Comparison of ENCODE assay signal across 19 cellular contexts in genomic region chr9:114342755-114343440, GRCh38. TPM values are rescaled to one million over a fixed set of nuclear protein-coding genes. Genes with fewer than 3 reads are reported as not detected.
DNase-seq lines count a peak whose midpoint lies in the region; ATAC-seq and TF ChIP-seq lines count a peak whose summit lies in the region.
"Had no signal": no experiment of that assay in that cellular context is flagged by ENCODE, and none has a peak within 500 bp of the region (broad histone marks: within the 10 kb centered on the region; RNA-seq: fewer than 3 reads in every experiment).

No MANE protein-coding gene starts in this region.

- ATAC-seq in stimulated activated naive CD8-positive, alpha-beta T cell treated with anti-CD3 and anti-CD28 coated beads, Interleukin-15, Interleukin-2, amounts not matched to agents 100 U/mL and 50 U/mL, for 24 hours = no peak
- ATAC-seq in activated naive CD4-positive, alpha-beta T cell treated with anti-CD3 and anti-CD28 coated beads, Interleukin-2, amount 50 U/mL, for 72 hours = no peak
- ATAC-seq in upper lobe of right lung (no peak), GM21576 (IDR thresholded peaks at IDR 0.05; ENCODE audit: unreplicated experiment) (no peak)

- H3K4me3 Mint-ChIP-seq in stimulated activated naive CD8-positive, alpha-beta T cell treated with anti-CD3 and anti-CD28 coated beads, Interleukin-15, Interleukin-2, amounts not matched to agents 100 ng/mL and 50 ng/mL, for 24 hours = no peak overlapping the region

- DNase-seq in stimulated activated naive CD8-positive, alpha-beta T cell treated with anti-CD3 and anti-CD28 coated beads, Interleukin-15, Interleukin-2, amounts not matched to agents 100 U/mL and 50 U/mL, for 24 hours = no peak
- no peak for DNase-seq in activated naive CD4-positive, alpha-beta T cell treated with anti-CD3 and anti-CD28 coated beads, Interleukin-2, amount 50 U/mL, for 72 hours (ENCODE audit: low spot score in 2 of 2)
- DNase-seq in upper lobe of right lung = peak; percentile 15
- no peak for DNase-seq in brain microvascular endothelial cell
- DNase-seq in NOMO-1 treated with DMSO at 0.1 percent for 48 hours (lab: John Stamatoyannopoulos, UW; ENCODE audit: unreplicated experiment) = no peak
- DNase-seq: activated CD4-positive, alpha-beta T cell treated with anti-CD3 and anti-CD28 coated beads, Interleukin-2, amount 50 U/mL, for 1 hour; COR-L47; esophagus squamous epithelium; NCI-H1048; NCI-H2029; NCI-H446 treated with DMSO at 0.1 percent for 48 hours; nucleus accumbens had no signal

- peaks cover 89% of the 10 kb centered on the region for H3K36me3 Mint-ChIP-seq in stimulated activated naive CD8-positive, alpha-beta T cell treated with anti-CD3 and anti-CD28 coated beads, Interleukin-15, Interleukin-2, amounts not matched to agents 100 ng/mL and 50 ng/mL, for 24 hours (ENCODE audit: low read depth)
- H3K36me3 Mint-ChIP-seq in activated naive CD4-positive, alpha-beta T cell treated with anti-CD3 and anti-CD28 coated beads, Interleukin-2, amount 50 U/mL, for 72 hours = peaks cover 31 to 33% of the 10 kb centered on the region in 2 donors

- H3K9me3 Mint-ChIP-seq in stimulated activated naive CD8-positive, alpha-beta T cell treated with anti-CD3 and anti-CD28 coated beads, Interleukin-15, Interleukin-2, amounts not matched to agents 100 ng/mL and 50 ng/mL, for 24 hours = no peaks in the 10 kb centered on the region
- H3K9me3 Mint-ChIP-seq in activated naive CD4-positive, alpha-beta T cell treated with anti-CD3 and anti-CD28 coated beads, Interleukin-2, amount 50 U/mL, for 72 hours = no peaks in the 10 kb centered on the region

- intact Hi-C loops in upper lobe of right lung (cut with DNase I) = no loop called here

- peaks cover 38% of the 10 kb centered on the region for H3K4me1 Mint-ChIP-seq in stimulated activated naive CD8-positive, alpha-beta T cell treated with anti-CD3 and anti-CD28 coated beads, Interleukin-15, Interleukin-2, amounts not matched to agents 100 ng/mL and 50 ng/mL, for 24 hours (ENCODE audit: low read depth)

- H3K27me3 ChIP-seq in muscle layer of colon (ENCODE audit: control insufficient read depth in 1 of 2, insufficient read depth in 2 of 2, low read length in 2 of 2) (no peaks in the 10 kb centered on the region), upper lobe of right lung (no peaks in the 10 kb centered on the region), brain microvascular endothelial cell (replicated peaks) (no peaks in the 10 kb centered on the region)
- H3K27me3 ChIP-seq: esophagus squamous epithelium, tibial nerve had no signal

- no peak overlapping the region for H3K9ac ChIP-seq in muscle layer of colon (ENCODE audit: low read length)

- H3K36me3 ChIP-seq in muscle layer of colon (ENCODE audit: insufficient read depth, low read length) (peaks cover 74% of the 10 kb centered on the region), upper lobe of right lung (peaks cover 97% of the 10 kb centered on the region), brain microvascular endothelial cell (replicated peaks) (peaks cover 52% of the 10 kb centered on the region)

- peak overlapping the region; percentile 65 for H3K27ac Mint-ChIP-seq in stimulated activated naive CD8-positive, alpha-beta T cell treated with anti-CD3 and anti-CD28 coated beads, Interleukin-15, Interleukin-2, amounts not matched to agents 100 ng/mL and 50 ng/mL, for 24 hours
- peak overlapping the region; percentile 60 to 91 for H3K27ac Mint-ChIP-seq in activated naive CD4-positive, alpha-beta T cell treated with anti-CD3 and anti-CD28 coated beads, Interleukin-2, amount 50 U/mL, for 72 hours

- H3K4me3 ChIP-seq in muscle layer of colon (ENCODE audit: low read depth in 1 of 2, low read length in 2 of 2) (no peak overlapping the region), upper lobe of right lung (no peak overlapping the region), brain microvascular endothelial cell (ENCODE audit: low read depth, low read length) (no peak overlapping the region)
- H3K4me3 ChIP-seq: esophagus squamous epithelium, tibial nerve had no signal

- in situ Hi-C loops in brain microvascular endothelial cell (cut with HindIII; ENCODE audit: low pct_ligation_motif_present, low sequenced_read_pairs) = no loop called here

- peaks cover 15% of the 10 kb centered on the region for H3K4me1 ChIP-seq in muscle layer of colon (ENCODE audit: insufficient read depth, low read length)
- H3K4me1 ChIP-seq in upper lobe of right lung = no peaks in the 10 kb centered on the region
- H3K4me1 ChIP-seq: tibial nerve had no signal

- TF ChIP-seq CTCF in upper lobe of right lung (IDR thresholded peaks at IDR 0.05) = no peak
- no peak for TF ChIP-seq CTCF in brain microvascular endothelial cell (IDR thresholded peaks at IDR 0.05; ENCODE audit: low read depth, low read length, missing control alignments)

- H3K9me3 ChIP-seq in muscle layer of colon (ENCODE audit: low read length) (no peaks in the 10 kb centered on the region), upper lobe of right lung (no peaks in the 10 kb centered on the region)
- H3K9me3 ChIP-seq: esophagus squamous epithelium, tibial nerve had no signal

- H3K27me3 Mint-ChIP-seq in stimulated activated naive CD8-positive, alpha-beta T cell treated with anti-CD3 and anti-CD28 coated beads, Interleukin-15, Interleukin-2, amounts not matched to agents 100 ng/mL and 50 ng/mL, for 24 hours = no peaks in the 10 kb centered on the region

- H3K27ac ChIP-seq in muscle layer of colon (ENCODE audit: low read depth, low read length) (peak overlapping the region; percentile 63), upper lobe of right lung (no peak overlapping the region), brain microvascular endothelial cell (no peak overlapping the region)
- H3K27ac ChIP-seq: esophagus squamous epithelium, tibial nerve had no signal

RNA-seq across cellular contexts. Expression of gene ORM2, which starts 13.2 kb away (rescaled TPM):
- not detected for total RNA-seq in activated naive CD4-positive, alpha-beta T cell treated with anti-CD3 and anti-CD28 coated beads, Interleukin-2, amount 50 U/mL, for 72 hours
- total RNA-seq in upper lobe of right lung = 3.9 TPM
- total RNA-seq: aorta, Daoy, esophagus squamous epithelium, mononuclear cell, tibial nerve had no signal

RNA-seq across cellular contexts. Expression of gene ORM1, which starts 20.0 kb away (rescaled TPM):
- not detected for total RNA-seq in activated naive CD4-positive, alpha-beta T cell treated with anti-CD3 and anti-CD28 coated beads, Interleukin-2, amount 50 U/mL, for 72 hours
- total RNA-seq in upper lobe of right lung = 5.2 TPM
- total RNA-seq: Daoy, mononuclear cell, tibial nerve had no signal

RNA-seq across cellular contexts. Expression of gene AKNA, which starts 44.9 kb away (rescaled TPM):
- 100 to 1,000 TPM; 165 to 174 TPM for total RNA-seq in activated naive CD4-positive, alpha-beta T cell treated with anti-CD3 and anti-CD28 coated beads, Interleukin-2, amount 50 U/mL, for 72 hours
- total RNA-seq in upper lobe of right lung = 54.7 TPM
